Comparison of ENCODE assay signal across 7 cellular contexts in the genomic region with DNA sequence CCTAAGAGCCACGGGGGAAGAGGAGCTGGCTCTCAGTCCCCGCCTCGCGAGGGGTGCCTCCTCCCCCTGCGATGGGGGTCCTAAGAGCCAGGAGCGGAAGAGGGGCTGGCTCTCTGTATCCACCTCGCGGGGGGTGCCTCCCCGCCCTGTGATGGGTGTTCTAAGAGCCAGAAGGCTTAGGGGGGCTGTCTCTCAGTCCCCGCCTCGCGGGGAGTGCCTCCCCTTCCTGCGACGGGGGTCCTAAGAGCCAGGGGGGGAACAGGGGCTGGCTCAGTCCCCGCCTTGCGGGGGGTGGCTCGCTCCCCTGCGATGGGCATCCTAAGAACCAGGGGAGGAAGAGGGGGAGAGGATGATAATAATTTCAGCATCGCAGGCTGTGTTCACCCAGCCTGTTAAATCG. TPM values are rescaled to one million over a fixed set of nuclear protein-coding genes. Genes with fewer than 3 reads are reported as not detected.
"Had no signal": no experiment of that assay in that cellular context is flagged by ENCODE, and none has a peak within 500 bp of the region (broad histone marks: within the 10 kb centered on the region; RNA-seq: fewer than 3 reads in every experiment).

No MANE protein-coding gene starts in this region.

RNA-seq across cellular contexts. Expression of a gene that starts 21.9 kb away (rescaled TPM):
- total RNA-seq: GM23248, GM23338, H1, H4, H7, H9, HFFc6 had no signal
- polyA plus RNA-seq: GM23248, GM23338, H1 had no signal

RNA-seq across cellular contexts. Expression of a gene that starts 31.9 kb away (rescaled TPM):
- total RNA-seq: GM23338, H1, H9 had no signal
- polyA plus RNA-seq: GM23338, H1 had no signal
